Comparison of ENCODE assay signal across 1 cellular context in the genomic region with DNA sequence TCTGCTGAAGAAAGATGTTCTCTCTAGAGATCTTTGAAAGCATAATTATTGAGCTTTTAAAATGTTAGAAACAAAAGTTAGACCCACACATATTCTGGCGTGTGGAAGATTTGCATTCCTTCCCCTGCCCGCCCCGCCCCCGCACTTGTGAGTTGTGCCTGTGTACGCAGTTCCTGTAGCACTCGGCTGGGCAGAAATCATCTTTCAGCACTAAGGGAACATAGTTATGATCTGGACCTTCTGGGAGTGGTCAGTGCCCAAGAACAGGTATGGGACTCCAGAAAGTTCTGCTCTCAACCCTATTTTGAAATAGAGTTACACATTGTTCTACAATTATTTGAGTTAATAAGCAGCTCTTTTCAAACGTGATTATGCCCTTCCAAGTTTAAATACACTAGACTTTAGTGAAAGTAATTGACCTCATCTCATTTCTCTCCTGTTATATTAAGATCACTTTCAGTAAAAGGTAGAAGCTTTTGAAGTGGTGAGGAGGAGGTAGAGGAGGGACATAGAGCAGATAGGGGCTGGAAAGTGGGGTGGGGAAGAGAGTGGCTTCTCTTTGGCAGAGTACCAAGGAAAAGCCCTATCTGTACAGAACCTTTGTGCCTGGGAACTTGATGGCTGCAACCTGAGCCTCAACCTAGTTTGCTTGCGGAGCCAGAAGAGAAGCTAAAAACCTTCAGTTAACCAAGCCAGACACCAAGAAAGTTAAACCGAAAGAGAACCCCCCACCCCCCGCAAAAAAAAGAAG.
TF ChIP-seq lines count a peak whose summit lies in the region.

No MANE protein-coding gene starts in this region.

TF ChIP-seq in HEK293, 187 proteins besides CTCF, POLR2A, EP300 and RAD21 (continued from another document):
- TF ChIP-seq, protein P1, sequence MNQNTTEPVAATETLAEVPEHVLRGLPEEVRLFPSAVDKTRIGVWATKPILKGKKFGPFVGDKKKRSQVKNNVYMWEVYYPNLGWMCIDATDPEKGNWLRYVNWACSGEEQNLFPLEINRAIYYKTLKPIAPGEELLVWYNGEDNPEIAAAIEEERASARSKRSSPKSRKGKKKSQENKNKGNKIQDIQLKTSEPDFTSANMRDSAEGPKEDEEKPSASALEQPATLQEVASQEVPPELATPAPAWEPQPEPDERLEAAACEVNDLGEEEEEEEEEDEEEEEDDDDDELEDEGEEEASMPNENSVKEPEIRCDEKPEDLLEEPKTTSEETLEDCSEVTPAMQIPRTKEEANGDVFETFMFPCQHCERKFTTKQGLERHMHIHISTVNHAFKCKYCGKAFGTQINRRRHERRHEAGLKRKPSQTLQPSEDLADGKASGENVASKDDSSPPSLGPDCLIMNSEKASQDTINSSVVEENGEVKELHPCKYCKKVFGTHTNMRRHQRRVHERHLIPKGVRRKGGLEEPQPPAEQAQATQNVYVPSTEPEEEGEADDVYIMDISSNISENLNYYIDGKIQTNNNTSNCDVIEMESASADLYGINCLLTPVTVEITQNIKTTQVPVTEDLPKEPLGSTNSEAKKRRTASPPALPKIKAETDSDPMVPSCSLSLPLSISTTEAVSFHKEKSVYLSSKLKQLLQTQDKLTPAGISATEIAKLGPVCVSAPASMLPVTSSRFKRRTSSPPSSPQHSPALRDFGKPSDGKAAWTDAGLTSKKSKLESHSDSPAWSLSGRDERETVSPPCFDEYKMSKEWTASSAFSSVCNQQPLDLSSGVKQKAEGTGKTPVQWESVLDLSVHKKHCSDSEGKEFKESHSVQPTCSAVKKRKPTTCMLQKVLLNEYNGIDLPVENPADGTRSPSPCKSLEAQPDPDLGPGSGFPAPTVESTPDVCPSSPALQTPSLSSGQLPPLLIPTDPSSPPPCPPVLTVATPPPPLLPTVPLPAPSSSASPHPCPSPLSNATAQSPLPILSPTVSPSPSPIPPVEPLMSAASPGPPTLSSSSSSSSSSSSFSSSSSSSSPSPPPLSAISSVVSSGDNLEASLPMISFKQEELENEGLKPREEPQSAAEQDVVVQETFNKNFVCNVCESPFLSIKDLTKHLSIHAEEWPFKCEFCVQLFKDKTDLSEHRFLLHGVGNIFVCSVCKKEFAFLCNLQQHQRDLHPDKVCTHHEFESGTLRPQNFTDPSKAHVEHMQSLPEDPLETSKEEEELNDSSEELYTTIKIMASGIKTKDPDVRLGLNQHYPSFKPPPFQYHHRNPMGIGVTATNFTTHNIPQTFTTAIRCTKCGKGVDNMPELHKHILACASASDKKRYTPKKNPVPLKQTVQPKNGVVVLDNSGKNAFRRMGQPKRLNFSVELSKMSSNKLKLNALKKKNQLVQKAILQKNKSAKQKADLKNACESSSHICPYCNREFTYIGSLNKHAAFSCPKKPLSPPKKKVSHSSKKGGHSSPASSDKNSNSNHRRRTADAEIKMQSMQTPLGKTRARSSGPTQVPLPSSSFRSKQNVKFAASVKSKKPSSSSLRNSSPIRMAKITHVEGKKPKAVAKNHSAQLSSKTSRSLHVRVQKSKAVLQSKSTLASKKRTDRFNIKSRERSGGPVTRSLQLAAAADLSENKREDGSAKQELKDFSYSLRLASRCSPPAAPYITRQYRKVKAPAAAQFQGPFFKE (tag by site-specific recombination; IDR thresholded peaks at IDR 0.05; ENCODE audit: borderline replicate concordance) = no peak
- TF ChIP-seq ZNF514 (tag by site-specific recombination; IDR thresholded peaks at IDR 0.05) (no peak), EGR2 (tag by site-specific recombination; IDR thresholded peaks at IDR 0.05; ENCODE audit: low read depth) (0 out of 2 replicates have a peak, but pooled peaks have one; percentile 34), SP7 (tag by site-specific recombination; IDR thresholded peaks at IDR 0.05) (peak; percentile 36; the same call in 1 of the 2 replicates), ZFHX2 (tag by site-specific recombination; conservative IDR thresholded peaks at IDR 0.05) (peak; percentile 70)
- TF ChIP-seq, protein P2, sequence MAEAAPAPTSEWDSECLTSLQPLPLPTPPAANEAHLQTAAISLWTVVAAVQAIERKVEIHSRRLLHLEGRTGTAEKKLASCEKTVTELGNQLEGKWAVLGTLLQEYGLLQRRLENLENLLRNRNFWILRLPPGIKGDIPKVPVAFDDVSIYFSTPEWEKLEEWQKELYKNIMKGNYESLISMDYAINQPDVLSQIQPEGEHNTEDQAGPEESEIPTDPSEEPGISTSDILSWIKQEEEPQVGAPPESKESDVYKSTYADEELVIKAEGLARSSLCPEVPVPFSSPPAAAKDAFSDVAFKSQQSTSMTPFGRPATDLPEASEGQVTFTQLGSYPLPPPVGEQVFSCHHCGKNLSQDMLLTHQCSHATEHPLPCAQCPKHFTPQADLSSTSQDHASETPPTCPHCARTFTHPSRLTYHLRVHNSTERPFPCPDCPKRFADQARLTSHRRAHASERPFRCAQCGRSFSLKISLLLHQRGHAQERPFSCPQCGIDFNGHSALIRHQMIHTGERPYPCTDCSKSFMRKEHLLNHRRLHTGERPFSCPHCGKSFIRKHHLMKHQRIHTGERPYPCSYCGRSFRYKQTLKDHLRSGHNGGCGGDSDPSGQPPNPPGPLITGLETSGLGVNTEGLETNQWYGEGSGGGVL (tag by site-specific recombination; IDR thresholded peaks at IDR 0.05) = peak; percentile 40; the same call in 1 of the 2 replicates
- TF ChIP-seq, protein P3, sequence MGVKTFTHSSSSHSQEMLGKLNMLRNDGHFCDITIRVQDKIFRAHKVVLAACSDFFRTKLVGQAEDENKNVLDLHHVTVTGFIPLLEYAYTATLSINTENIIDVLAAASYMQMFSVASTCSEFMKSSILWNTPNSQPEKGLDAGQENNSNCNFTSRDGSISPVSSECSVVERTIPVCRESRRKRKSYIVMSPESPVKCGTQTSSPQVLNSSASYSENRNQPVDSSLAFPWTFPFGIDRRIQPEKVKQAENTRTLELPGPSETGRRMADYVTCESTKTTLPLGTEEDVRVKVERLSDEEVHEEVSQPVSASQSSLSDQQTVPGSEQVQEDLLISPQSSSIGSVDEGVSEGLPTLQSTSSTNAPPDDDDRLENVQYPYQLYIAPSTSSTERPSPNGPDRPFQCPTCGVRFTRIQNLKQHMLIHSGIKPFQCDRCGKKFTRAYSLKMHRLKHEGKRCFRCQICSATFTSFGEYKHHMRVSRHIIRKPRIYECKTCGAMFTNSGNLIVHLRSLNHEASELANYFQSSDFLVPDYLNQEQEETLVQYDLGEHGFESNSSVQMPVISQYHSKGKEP (tag by site-specific recombination; IDR thresholded peaks at IDR 0.05) = peak; percentile 9; the same call in 1 of the 2 replicates
